Comparison of ENCODE assay signal across 8 cellular contexts in the genomic region with DNA sequence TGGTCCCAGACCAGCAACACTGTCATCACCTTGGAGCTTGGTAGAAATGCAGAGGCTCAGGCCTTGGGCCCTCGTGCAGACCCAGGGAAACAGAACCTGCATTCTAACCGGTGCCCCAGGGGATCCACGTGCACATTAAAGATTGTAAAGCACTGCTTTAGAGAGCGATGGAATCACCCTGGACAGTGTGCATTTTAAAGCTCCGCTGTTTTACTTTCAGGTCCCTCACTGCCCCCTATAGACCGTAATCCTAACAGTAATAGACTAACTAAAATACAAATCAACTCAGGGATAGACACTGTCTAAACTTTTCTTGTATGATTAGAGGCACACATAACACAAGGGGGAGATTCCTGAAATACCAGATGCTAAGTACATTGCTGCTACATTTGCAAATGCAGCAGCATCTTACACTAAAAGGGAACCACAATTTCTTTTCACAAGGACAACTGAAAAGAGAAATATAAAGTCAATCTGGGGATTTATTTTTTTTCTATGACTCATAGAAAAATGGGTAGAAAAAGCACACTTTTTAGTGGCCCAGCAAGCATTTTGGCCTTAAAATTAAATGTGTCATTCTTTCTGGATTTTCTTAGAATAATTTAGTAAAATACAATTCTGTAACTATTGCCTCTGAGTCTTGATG. TPM values are rescaled to one million over a fixed set of nuclear protein-coding genes. Genes with fewer than 3 reads are reported as not detected.
A peak's percentile ranks its signal among the peaks of the same experiment; 100 is the strongest.
DNase-seq lines count a peak whose midpoint lies in the region; ATAC-seq, FAIRE-seq and TF ChIP-seq lines count a peak whose summit lies in the region.

No MANE protein-coding gene starts in this region.

- H3K9me3 Mint-ChIP-seq in glutamatergic neuron (ENCODE audit: unreplicated experiment), result no peaks in the 10 kb centered on the region

- ATAC-seq in A549, result peak; percentile 83 to 91
- ATAC-seq in RWPE2 (ENCODE audit: low read depth), result peak; percentile 86
- no peak for ATAC-seq in GM18517 (IDR thresholded peaks at IDR 0.05; ENCODE audit: unreplicated experiment)
- no peak for ATAC-seq in HG03571 (IDR thresholded peaks at IDR 0.05; ENCODE audit: unreplicated experiment)

- H3K9me3 ChIP-seq in A549, result no peaks in the 10 kb centered on the region
- H3K9me3 ChIP-seq in RWPE2 (ENCODE audit: severe bottlenecking), result no peaks in the 10 kb centered on the region

- peak; percentile 74 to 85 for TF ChIP-seq RAD21 in A549 (conservative IDR thresholded peaks at IDR 0.05 in 1 of 2, IDR thresholded peaks at IDR 0.05 in 1 of 2)

- no peak overlapping the region for H3K4me3 Mint-ChIP-seq in glutamatergic neuron (ENCODE audit: unreplicated experiment)

- no peaks in the 10 kb centered on the region for H3K36me3 Mint-ChIP-seq in glutamatergic neuron (ENCODE audit: unreplicated experiment)

- DNase-seq in A549 (ENCODE audit: low read depth in 1 of 2, low spot score in 1 of 2) (peak; percentile 63 to 68), GM13976 (ENCODE audit: low spot score) (no peak), RWPE2 (ENCODE audit: low spot score) (no peak), glutamatergic neuron (peak; percentile 30), T-helper 9 cell (no peak), NCI-H774 (lab: John Stamatoyannopoulos, UW) (no peak)

- WGBS in A549 (ENCODE audit: missing lambda C conversion rate), result 3% methylated on average over 4 of the region's 6 CpGs

- CTCF ChIA-PET in A549 (lab: Yijun Ruan, JAX), result interaction anchor here (0.6 to 13.0 kb wide), 39 partner anchors 8 to 862 kb away, joined by 3 to 395 read pairs (median 4); partner anchors contain the start of gene SH3GL3

- H3K4me2 ChIP-seq in A549, result no peak overlapping the region

- no peaks in the 10 kb centered on the region for H3K27me3 ChIP-seq in RWPE2 (ENCODE audit: insufficient read depth, poor library complexity, severe bottlenecking)

- H3K27ac ChIP-seq in A549, result no peak overlapping the region
- H3K27ac ChIP-seq in RWPE2 (ENCODE audit: poor library complexity, severe bottlenecking), result no peak overlapping the region

- no peaks in the 10 kb centered on the region for H3K4me1 Mint-ChIP-seq in glutamatergic neuron (ENCODE audit: low read depth, unreplicated experiment)

- FAIRE-seq in A549 (lab: Jason Lieb, UNC), result peak; percentile 84

- H3K4me3 ChIP-seq in A549, result no peak overlapping the region
- no peak overlapping the region for H3K4me3 ChIP-seq in RWPE2 (ENCODE audit: severe bottlenecking)

- H3K36me3 ChIP-seq in RWPE2 (ENCODE audit: low read depth), result no peaks in the 10 kb centered on the region

- no peak for TF ChIP-seq EP300 in A549 (IDR thresholded peaks at IDR 0.05)

- H3K27me3 Mint-ChIP-seq in glutamatergic neuron (ENCODE audit: unreplicated experiment), result no peaks in the 10 kb centered on the region

- H3K4me1 ChIP-seq in A549 (no peaks in the 10 kb centered on the region), RWPE2 (ENCODE audit: insufficient read depth, poor library complexity, severe bottlenecking) (no peaks in the 10 kb centered on the region)

- TF ChIP-seq CTCF in A549 (IDR thresholded peaks at IDR 0.05) (peak; percentile 71), GM13976 (IDR thresholded peaks at IDR 0.05; ENCODE audit: borderline replicate concordance, control extremely low read depth, extremely low read depth, insufficient read depth, missing control alignments) (peak; percentile 1), RWPE2 (IDR thresholded peaks at IDR 0.05; ENCODE audit: poor library complexity, severe bottlenecking) (peak; percentile 97), glutamatergic neuron (IDR thresholded peaks at IDR 0.05; ENCODE audit: partially characterized antibody, unreplicated experiment) (peak; percentile 60)

- POLR2A ChIA-PET in A549 (lab: Yijun Ruan, JAX), result interaction anchor here (0.5 to 1.2 kb wide), 2 partner anchors 107 to 188 kb away, joined by 4 to 9 read pairs; no protein-coding TSS in a partner anchor

- TF ChIP-seq POLR2A in A549 (IDR thresholded peaks at IDR 0.05; ENCODE audit: low read length), result no peak

- in situ Hi-C loops in GM13976 (cut with MboI; ENCODE audit: low sequenced_read_pairs, unreplicated experiment), result loop anchor here (10.0 kb wide), 1 partner anchor 118 kb away; no protein-coding TSS in a partner anchor

- H3K27ac Mint-ChIP-seq in glutamatergic neuron (ENCODE audit: unreplicated experiment), result no peak overlapping the region

TF ChIP-seq in A549, 52 proteins besides CTCF, POLR2A, EP300 and RAD21:
- TF ChIP-seq ZC3H11A (IDR thresholded peaks at IDR 0.05) (no peak), SMC3 (IDR thresholded peaks at IDR 0.05) (peak; percentile 79), FOSL2 (IDR thresholded peaks at IDR 0.05) (no peak), FOSL2 (CRISPR knock-in tag; IDR thresholded peaks at IDR 0.05) (peak; percentile 9; the same call in 1 of the 2 replicates), HDAC2 (IDR thresholded peaks at IDR 0.05) (no peak), BCL3 (IDR thresholded peaks at IDR 0.05) (no peak)

RNA-seq across cellular contexts. Expression of gene SH3GL3, which starts 10.5 kb away (rescaled TPM):
- polyA plus RNA-seq in A549 (2011; rRNA removed) (0.19 TPM in 1 of 2 replicates, not detected in the other), A549 (2017; fragmentation: RNase III; extraction: RNeasy Plus Mini Kit Qiagen cat#74134 plus additional on column Dnase treatment) (0.21 to 0.37 TPM (median 0.22 TPM) in 3 replicates)
- 0.05 and 0.08 TPM in 2 replicates for polyA plus RNA-seq in A549 (2012; cell fraction: cytosol; rRNA removed)
- polyA plus RNA-seq in A549 (2012; cell fraction: nucleus; rRNA removed), result not detected in 2 replicates
- not detected in 2 replicates for polyA minus RNA-seq in A549 (2011; rRNA and poly(A)+ RNA removed)
- 2.8 TPM for total RNA-seq in glutamatergic neuron (ENCODE audit: unreplicated experiment)

Comparison
In these comparisons a context has a peak if more than half of its experiments do, and no peak if none do; other contexts are left out.
1. ATAC-seq: peak in A549 (2 of 2) and RWPE2 (single experiment); none in GM18517 (single experiment) and HG03571 (single experiment).
2. DNase-seq: peak in A549 (2 of 2) and glutamatergic neuron (single experiment); none in GM13976 (single experiment), RWPE2 (single experiment), T-helper 9 cell (single experiment) and NCI-H774 (single experiment).
3. CTCF ChIP-seq: peak in every context shown above with its lines; median percentile 97 in RWPE2; 71 in A549; 60 in glutamatergic neuron; 1 in GM13976.